10 cellular contexts compared by ENCODE assay signal in the genomic region with DNA sequence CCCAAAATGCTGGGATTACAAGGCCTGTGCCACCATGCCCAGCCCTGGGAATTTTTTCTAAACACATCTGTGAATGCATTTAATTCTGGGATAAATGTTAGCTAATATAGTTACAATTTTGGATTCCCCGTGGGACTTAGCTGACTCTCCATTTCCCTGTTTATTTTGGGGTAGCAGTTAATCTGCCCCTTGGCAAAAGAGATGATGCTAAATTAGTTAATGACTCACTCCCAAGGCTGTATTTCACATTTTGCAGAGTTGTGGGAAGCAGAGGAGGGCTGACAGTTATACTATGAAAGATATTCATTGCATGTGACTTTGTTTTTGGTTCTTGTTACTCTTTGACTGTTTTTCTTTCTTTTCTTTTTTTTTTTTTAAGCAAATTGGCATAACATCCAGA. TPM values are rescaled to one million over a fixed set of nuclear protein-coding genes. Genes with fewer than 3 reads are reported as not detected.
DNase-seq lines count a peak whose midpoint lies in the region; ATAC-seq and TF ChIP-seq lines count a peak whose summit lies in the region.
"Had no signal": no experiment of that assay in that cellular context is flagged by ENCODE, and none has a peak within 500 bp of the region (broad histone marks: within the 10 kb centered on the region; RNA-seq: fewer than 3 reads in every experiment).

No MANE protein-coding gene starts in this region.

- H3K27ac ChIP-seq in PC-3 (ENCODE audit: low read length), result no peak overlapping the region
- H3K27ac ChIP-seq in esophagus muscularis mucosa (replicated peaks in 1 of 4), result peak overlapping the region in 3 of 4 donors; percentile 14 to 98 (median 40)

- no peaks in the 10 kb centered on the region for H3K27me3 Mint-ChIP-seq in activated CD4-positive, alpha-beta T cell treated with anti-CD3 and anti-CD28 coated beads, Interleukin-2, amount 10 ng/mL, durations not matched to agents 24 days and 14 days

- POLR2A ChIA-PET in PC-3 (lab: Charles Lee; ENCODE audit: unreplicated experiment), result no interaction called here

- WGBS in esophagus muscularis mucosa, result 29% methylated on average over 1 of the region's 1 CpG

- no peaks in the 10 kb centered on the region for H3K9me2 ChIP-seq in PC-3 (replicated peaks; ENCODE audit: low read length)

- no peak overlapping the region for H2AFZ ChIP-seq in PC-3 (ENCODE audit: low read length)

- peaks cover 80% of the 10 kb centered on the region for H3K79me2 ChIP-seq in PC-3 (ENCODE audit: low read length)

- no TSS peak for BruUV-seq in PC-3 (replicated peaks; lab: Mats Ljungman, UMichigan)

- ATAC-seq in PC-3, result no peak
- ATAC-seq in stimulated activated effector memory CD8-positive, alpha-beta T cell treated with anti-CD3 and anti-CD28 coated beads, Interleukin-12 subunit alpha, Interleukin-12 subunit beta, amount 100 ng/mL, for 72 hours, result no peak

- CTCF ChIA-PET in PC-3 (lab: Charles Lee), result no interaction called here

- H3K27me3 ChIP-seq in PC-3 (ENCODE audit: low read length) (no peaks in the 10 kb centered on the region), esophagus muscularis mucosa (no peaks in the 10 kb centered on the region)

- H3K4me3 ChIP-seq in PC-3 (ENCODE audit: low read length) (peak overlapping the region; percentile 85), esophagus muscularis mucosa (no peak overlapping the region)

- H3K4me3 Mint-ChIP-seq in activated CD4-positive, alpha-beta T cell treated with anti-CD3 and anti-CD28 coated beads, Interleukin-2, amount 10 ng/mL, durations not matched to agents 24 days and 14 days, result peak overlapping the region; percentile 96
- peak overlapping the region; percentile 99 for H3K4me3 Mint-ChIP-seq in stimulated activated effector memory CD8-positive, alpha-beta T cell treated with anti-CD3 and anti-CD28 coated beads, Interleukin-12 subunit alpha, Interleukin-12 subunit beta, amount 100 ng/mL, for 72 hours

- peaks cover 59% of the 10 kb centered on the region for H4K20me1 ChIP-seq in PC-3 (ENCODE audit: low read length)

- intact Hi-C loops in activated CD4-positive, alpha-beta T cell treated with anti-CD3 and anti-CD28 coated beads, Interleukin-2, amount 10 ng/mL, durations not matched to agents 24 days and 14 days (cut with micrococcal nuclease), result loop anchor here (5.0 kb wide), 1 partner anchor 34 kb away; no protein-coding TSS in a partner anchor
- intact Hi-C loops in PC-3 (cut with micrococcal nuclease), result no loop called here
- intact Hi-C loops in esophagus muscularis mucosa (cut with DNase I), result no loop called here

- H3K9me3 ChIP-seq in PC-3 (ENCODE audit: low read length), result no peaks in the 10 kb centered on the region
- no peaks in the 10 kb centered on the region for H3K9me3 ChIP-seq in esophagus muscularis mucosa

- H3K36me3 ChIP-seq in PC-3 (ENCODE audit: low read depth, low read length) (peaks cover 13% of the 10 kb centered on the region), esophagus muscularis mucosa (peaks cover 0 to 7% (median 0%) of the 10 kb centered on the region in 4 donors)

- peaks cover 65% of the 10 kb centered on the region for H3K4me1 Mint-ChIP-seq in activated CD4-positive, alpha-beta T cell treated with anti-CD3 and anti-CD28 coated beads, Interleukin-2, amount 10 ng/mL, durations not matched to agents 24 days and 14 days
- H3K4me1 Mint-ChIP-seq in stimulated activated effector memory CD8-positive, alpha-beta T cell treated with anti-CD3 and anti-CD28 coated beads, Interleukin-12 subunit alpha, Interleukin-12 subunit beta, amount 100 ng/mL, for 72 hours, result peaks cover 69% of the 10 kb centered on the region

- TF ChIP-seq CTCF in PC-3 (conservative IDR thresholded peaks at IDR 0.05; ENCODE audit: low read depth, low read length) (no peak), esophagus muscularis mucosa (IDR thresholded peaks at IDR 0.05) (no peak)

- H3K4me1 ChIP-seq in PC-3 (ENCODE audit: insufficient read depth, low read length) (peaks cover 51% of the 10 kb centered on the region), esophagus muscularis mucosa (peaks cover 19 to 49% (median 42%) of the 10 kb centered on the region in 4 donors)

- H3K9ac ChIP-seq in PC-3 (ENCODE audit: low read length), result no peak overlapping the region

- no peaks in the 10 kb centered on the region for H3K9me3 Mint-ChIP-seq in activated CD4-positive, alpha-beta T cell treated with anti-CD3 and anti-CD28 coated beads, Interleukin-2, amount 10 ng/mL, durations not matched to agents 24 days and 14 days
- H3K9me3 Mint-ChIP-seq in stimulated activated effector memory CD8-positive, alpha-beta T cell treated with anti-CD3 and anti-CD28 coated beads, Interleukin-12 subunit alpha, Interleukin-12 subunit beta, amount 100 ng/mL, for 72 hours, result no peaks in the 10 kb centered on the region

- no peak for DNase-seq in activated CD4-positive, alpha-beta T cell treated with anti-CD3 and anti-CD28 coated beads, Interleukin-2, amount 10 ng/mL, durations not matched to agents 24 days and 14 days
- DNase-seq in activated CD4-positive, alpha-beta T cell treated with anti-CD3 and anti-CD28 coated beads for 48 hours, result no peak
- DNase-seq in PC-3 (peak; percentile 34), esophagus muscularis mucosa (ENCODE audit: extremely low spot score) (no peak), DMS79 (lab: John Stamatoyannopoulos, UW) (no peak), activated gamma-delta T cell treated with Interleukin-2 at 50 U/mL for 16 hours (no peak), NCI-H1417 (lab: John Stamatoyannopoulos, UW) (no peak)
- DNase-seq in stimulated activated effector memory CD8-positive, alpha-beta T cell treated with anti-CD3 and anti-CD28 coated beads, Interleukin-12 subunit alpha, Interleukin-12 subunit beta, amount 100 ng/mL, for 72 hours (ENCODE audit: low spot score in 2 of 2), result no peak
- DNase-seq: NCI-H524, substantia nigra had no signal

- peak overlapping the region; percentile 83 for H3K4me2 ChIP-seq in PC-3 (ENCODE audit: low read length)

- peak overlapping the region; percentile 74 for H3K27ac Mint-ChIP-seq in activated CD4-positive, alpha-beta T cell treated with anti-CD3 and anti-CD28 coated beads, Interleukin-2, amount 10 ng/mL, durations not matched to agents 24 days and 14 days
- peak overlapping the region; percentile 100 for H3K27ac Mint-ChIP-seq in stimulated activated effector memory CD8-positive, alpha-beta T cell treated with anti-CD3 and anti-CD28 coated beads, Interleukin-12 subunit alpha, Interleukin-12 subunit beta, amount 100 ng/mL, for 72 hours

- no peaks in the 10 kb centered on the region for H3F3A ChIP-seq in PC-3 (ENCODE audit: low read length, unreplicated experiment)

- H3K36me3 Mint-ChIP-seq in activated CD4-positive, alpha-beta T cell treated with anti-CD3 and anti-CD28 coated beads, Interleukin-2, amount 10 ng/mL, durations not matched to agents 24 days and 14 days (ENCODE audit: low read depth), result peaks cover 64% of the 10 kb centered on the region
- H3K36me3 Mint-ChIP-seq in stimulated activated effector memory CD8-positive, alpha-beta T cell treated with anti-CD3 and anti-CD28 coated beads, Interleukin-12 subunit alpha, Interleukin-12 subunit beta, amount 100 ng/mL, for 72 hours, result peaks cover 90% of the 10 kb centered on the region

- no peak for TF ChIP-seq POLR2A in esophagus muscularis mucosa (IDR thresholded peaks at IDR 0.05; ENCODE audit: low read depth)

- TF ChIP-seq EP300 in esophagus muscularis mucosa (IDR thresholded peaks at IDR 0.05), result no peak

RNA-seq across cellular contexts. Expression of a gene that starts 3.2 kb away (rescaled TPM):
- 418 and 439 TPM in 2 replicates for total RNA-seq in activated CD4-positive, alpha-beta T cell treated with anti-CD3 and anti-CD28 coated beads, Interleukin-2, amount 10 ng/mL, durations not matched to agents 24 days and 14 days
- total RNA-seq in PC-3 (2014; rRNA removed) (115 and 118 TPM in 2 replicates), esophagus muscularis mucosa (10 to 100 TPM; 22.0 to 80.8 (median 43.5) TPM)

RNA-seq across cellular contexts. Expression of a gene that starts 22.9 kb away (rescaled TPM):
- total RNA-seq in activated CD4-positive, alpha-beta T cell treated with anti-CD3 and anti-CD28 coated beads, Interleukin-2, amount 10 ng/mL, durations not matched to agents 24 days and 14 days, result 203 and 204 TPM in 2 replicates
- 51.6 and 69.8 TPM in 2 replicates for total RNA-seq in PC-3 (2014; rRNA removed)
- 100 to 1,000 TPM; 102 to 129 (median 106) TPM for total RNA-seq in esophagus muscularis mucosa

RNA-seq across cellular contexts. Expression of a gene that starts 53.9 kb away (rescaled TPM):
- total RNA-seq in activated CD4-positive, alpha-beta T cell treated with anti-CD3 and anti-CD28 coated beads, Interleukin-2, amount 10 ng/mL, durations not matched to agents 24 days and 14 days, result 100 and 103 TPM in 2 replicates
- total RNA-seq in PC-3 (2014; rRNA removed), result 60.9 and 104 TPM in 2 replicates
- 10 to 100 TPM; 29.4 to 46.9 (median 42.8) TPM for total RNA-seq in esophagus muscularis mucosa
